ENCODE assay signal across 8 cellular contexts in the genomic region with DNA sequence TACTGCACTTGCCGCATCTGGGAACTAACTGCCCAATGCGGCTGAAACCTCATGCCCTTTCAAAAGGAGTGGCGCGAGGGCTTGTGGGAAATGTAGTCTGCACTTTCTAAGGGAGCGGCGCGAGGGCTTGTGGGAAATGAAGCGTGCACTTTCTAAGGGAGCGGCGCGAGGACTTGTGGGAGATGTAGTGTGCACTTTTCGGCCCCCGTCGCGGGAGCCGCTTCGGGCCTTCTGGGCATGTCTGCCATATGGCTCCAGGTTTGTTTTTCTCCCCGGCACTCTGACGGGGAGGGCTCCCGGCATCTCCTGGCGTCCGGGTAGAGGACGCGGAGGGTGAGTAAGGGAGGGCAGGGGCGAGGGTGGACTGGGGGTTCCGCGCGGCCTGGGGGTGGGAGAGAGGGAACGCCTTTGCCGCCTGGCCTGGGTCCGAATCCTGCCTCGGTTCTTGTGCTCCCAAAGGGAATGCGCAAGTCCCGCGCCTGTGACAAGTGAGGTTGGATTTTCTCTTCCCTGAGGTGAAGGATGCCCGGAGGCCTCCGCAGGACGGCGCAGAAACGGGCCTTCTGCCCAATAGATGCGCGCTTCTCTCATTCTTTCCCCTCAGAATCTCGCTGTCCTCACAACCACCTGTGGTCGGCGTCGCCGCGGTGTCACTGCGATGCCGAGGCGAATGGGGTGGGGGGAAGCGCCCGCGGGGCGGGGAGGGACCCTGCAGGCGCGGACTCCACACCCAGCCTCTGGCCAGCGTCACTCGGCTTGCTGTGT. TPM values are rescaled to one million over a fixed set of nuclear protein-coding genes. Genes with fewer than 3 reads are reported as not detected.
DNase-seq lines count a peak whose midpoint lies in the region; ATAC-seq and TF ChIP-seq lines count a peak whose summit lies in the region.

A gene (plus strand): TSS at position 180 of the 765 bp plus-strand sequence. CDS start 2,281 bp downstream, outside the sequence.

- H3K27ac ChIP-seq in osteoblast (ENCODE audit: low read depth, low read length): peak within 1 kb of the TSS; percentile 80
- H3K27ac ChIP-seq in thoracic aorta: peak within 1 kb of the TSS; percentile 83 to 91

- no peaks in the 10 kb centered on the region for H3K9me3 ChIP-seq in osteoblast (ENCODE audit: low read depth, low read length)
- no peaks in the 10 kb centered on the region for H3K9me3 ChIP-seq in thoracic aorta

- TF ChIP-seq CTCF in osteoblast (IDR thresholded peaks at IDR 0.05; ENCODE audit: extremely low read depth, low read depth, low read length) (no peak), thoracic aorta (IDR thresholded peaks at IDR 0.05) (no peak)

- DNase-seq in NCI-H1092 treated with DMSO at 0.1 percent for 48 hours (lab: John Stamatoyannopoulos, UW) (peak; percentile 89), SKM-1 (lab: John Stamatoyannopoulos, UW; ENCODE audit: unreplicated experiment) (peak; percentile 52), glomerular visceral epithelial cell (ENCODE audit: extremely low spot score) (peak; percentile 93), osteoblast (ENCODE audit: insufficient read length, low spot score, missing footprints) (peak; percentile 90), thoracic aorta (ENCODE audit: low spot score) (peak; percentile 92)
- peak; percentile 77 to 86 for DNase-seq in activated naive CD4-positive, alpha-beta T cell treated with anti-CD3 and anti-CD28 coated beads, Interleukin-2, amount 50 U/mL, for 72 hours (ENCODE audit: low spot score in 2 of 2)

- H3K4me3 ChIP-seq in GM08714 (ENCODE audit: low read length) (peak within 1 kb of the TSS; percentile 69), osteoblast (ENCODE audit: insufficient read depth, low read length) (peak within 1 kb of the TSS; percentile 90), thoracic aorta (peak within 1 kb of the TSS; percentile 95)

- H3K36me3 ChIP-seq in osteoblast (ENCODE audit: insufficient read depth, low read length): peaks cover 19% of the 10 kb centered on the region
- peaks cover 22% of the 10 kb centered on the region for H3K36me3 ChIP-seq in thoracic aorta

- H3K4me1 ChIP-seq in osteoblast (ENCODE audit: insufficient read depth, low read length) (peaks cover 4% of the 10 kb centered on the region), thoracic aorta (ENCODE audit: control insufficient read depth in 1 of 2, low read depth in 2 of 2) (peaks cover 6 to 18% of the 10 kb centered on the region in 2 donors)

- H2AFZ ChIP-seq in osteoblast (ENCODE audit: low read length): peak within 1 kb of the TSS; percentile 99

- peak within 1 kb of the TSS; percentile 90 to 92 for H3K27ac Mint-ChIP-seq in activated naive CD4-positive, alpha-beta T cell treated with anti-CD3 and anti-CD28 coated beads, Interleukin-2, amount 50 U/mL, for 72 hours

- H3K36me3 Mint-ChIP-seq in activated naive CD4-positive, alpha-beta T cell treated with anti-CD3 and anti-CD28 coated beads, Interleukin-2, amount 50 U/mL, for 72 hours: peaks cover 46 to 49% of the 10 kb centered on the region in 2 donors

- peak; percentile 98 for ATAC-seq in HG02610 (IDR thresholded peaks at IDR 0.05; ENCODE audit: unreplicated experiment)
- ATAC-seq in activated naive CD4-positive, alpha-beta T cell treated with anti-CD3 and anti-CD28 coated beads, Interleukin-2, amount 50 U/mL, for 72 hours: peak; percentile 94 to 99
- peak; percentile 96 for ATAC-seq in thoracic aorta (ENCODE audit: insufficient number of reproducible peaks, low FRiP score, low read depth)

- no peaks in the 10 kb centered on the region for H4K20me1 ChIP-seq in osteoblast (ENCODE audit: insufficient read depth, low read length)

- peaks cover 14% of the 10 kb centered on the region for H3K79me2 ChIP-seq in osteoblast (ENCODE audit: insufficient read depth, low read length)

- H3K27me3 ChIP-seq in osteoblast (ENCODE audit: insufficient read depth, low read length) (no peaks in the 10 kb centered on the region), thoracic aorta (replicated peaks; ENCODE audit: insufficient read depth) (no peaks in the 10 kb centered on the region)

- peak within 1 kb of the TSS; percentile 81 for H3K4me2 ChIP-seq in osteoblast (ENCODE audit: insufficient read depth, low read length)

- H3K9me3 Mint-ChIP-seq in activated naive CD4-positive, alpha-beta T cell treated with anti-CD3 and anti-CD28 coated beads, Interleukin-2, amount 50 U/mL, for 72 hours: peaks cover 3 to 16% of the 10 kb centered on the region in 2 donors

RNA-seq across cellular contexts. Expression of the gene that starts here (rescaled TPM):
- 10 to 100 TPM; 23.5 to 27.2 TPM for total RNA-seq in activated naive CD4-positive, alpha-beta T cell treated with anti-CD3 and anti-CD28 coated beads, Interleukin-2, amount 50 U/mL, for 72 hours
- total RNA-seq in osteoblast (15.6 and 19.4 TPM in 2 replicates), thoracic aorta (10 to 100 TPM; 18.4 to 43.3 TPM)

Comparison
In these comparisons a context has a peak if more than half of its experiments do, and no peak if none do; other contexts are left out.
1. Peak in every context shown above with its lines: DNase-seq, ATAC-seq, H3K4me3 ChIP-seq and H3K27ac ChIP-seq.